In the genomic region with DNA sequence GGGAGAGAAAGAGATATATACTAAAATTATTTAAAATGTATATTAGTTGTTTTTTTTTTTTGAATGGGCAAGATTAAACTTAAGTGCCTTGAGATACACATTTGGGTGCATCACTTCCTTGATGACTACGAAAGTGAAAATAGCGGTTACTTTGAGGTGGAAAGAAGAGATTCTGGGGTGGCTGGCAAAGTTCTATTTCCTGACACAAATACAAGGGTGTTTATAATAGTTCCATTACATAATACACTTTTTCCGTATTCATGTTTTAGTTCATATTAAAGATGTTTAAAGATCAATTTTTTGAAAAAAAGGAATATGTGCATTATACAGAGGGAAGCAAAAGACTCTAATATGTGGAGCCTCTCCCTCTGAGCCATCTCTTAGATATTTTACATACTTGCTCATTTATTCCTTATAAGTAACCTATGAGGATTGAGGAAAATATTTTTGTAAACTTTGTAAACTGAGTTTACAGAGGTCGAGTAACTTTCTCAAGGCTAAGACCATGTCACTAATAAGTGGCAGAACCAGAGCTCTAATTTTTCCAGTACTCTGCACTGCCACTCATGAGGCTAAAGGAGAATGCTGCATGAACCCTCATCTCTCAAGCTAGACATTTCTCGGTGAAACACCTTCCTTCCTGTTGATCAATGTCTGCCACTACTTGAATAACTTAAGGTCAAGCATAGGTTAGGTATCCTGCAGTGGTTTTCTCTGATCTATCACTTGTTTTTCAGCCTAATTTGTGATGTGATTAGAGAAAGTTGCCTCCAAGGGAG, we compare ENCODE assay signal across 8 cellular contexts. TPM values are rescaled to one million over a fixed set of nuclear protein-coding genes. Genes with fewer than 3 reads are reported as not detected.
DNase-seq lines count a peak whose midpoint lies in the region; ATAC-seq lines count a peak whose summit lies in the region.
"Had no signal": no experiment of that assay in that cellular context is flagged by ENCODE, and none has a peak within 500 bp of the region (broad histone marks: within the 10 kb centered on the region; RNA-seq: fewer than 3 reads in every experiment).

No MANE protein-coding gene starts in this region.

- peaks cover 10 to 25% (median 12%) of the 10 kb centered on the region in 3 donors for H3K36me3 Mint-ChIP-seq in immature natural killer cell

- H3K27me3 Mint-ChIP-seq in immature natural killer cell (ENCODE audit: low read depth in 3 of 3) = peaks cover 5 to 23% (median 10%) of the 10 kb centered on the region in 3 donors

- DNase-seq in immature natural killer cell (peak; percentile 77 to 79 (median 79)), OCI-M1 (lab: John Stamatoyannopoulos, UW) (no peak), head of caudate nucleus (no peak), DMS153 treated with DMSO at 0.1 percent for 48 hours (lab: John Stamatoyannopoulos, UW; ENCODE audit: unreplicated experiment) (no peak)
- DNase-seq: aorta had no signal

- peaks cover 69 to 89% of the 10 kb centered on the region in 2 donors for H3K4me1 Mint-ChIP-seq in immature natural killer cell

- ATAC-seq in GM18520 (IDR thresholded peaks at IDR 0.05; ENCODE audit: unreplicated experiment) (peak; percentile 80), GM21528 (IDR thresholded peaks at IDR 0.05; ENCODE audit: low FRiP score, unreplicated experiment) (peak; percentile 92), HG03575 (IDR thresholded peaks at IDR 0.05; ENCODE audit: extremely low read depth, insufficient number of reproducible peaks, low FRiP score, unreplicated experiment) (peak; percentile 84)

- peaks cover 8 to 21% (median 14%) of the 10 kb centered on the region in 6 donors for H3K9me3 Mint-ChIP-seq in immature natural killer cell

- peak overlapping the region; percentile 92 to 98 (median 94) for H3K27ac Mint-ChIP-seq in immature natural killer cell

- H3K4me3 Mint-ChIP-seq in immature natural killer cell = peak overlapping the region; percentile 59 to 81 (median 76)

- intact Hi-C loops in head of caudate nucleus (cut with DNase I) = no loop called here

RNA-seq across cellular contexts. Expression of a gene that starts 58.7 kb away (rescaled TPM):
- polyA plus RNA-seq in immature natural killer cell = 1 to 10 TPM in 2 of 3 donors, not detected in 1; 1.4 to 2.4 TPM

RNA-seq across cellular contexts. Expression of a gene that starts 60.0 kb away (rescaled TPM):
- polyA plus RNA-seq in immature natural killer cell = 100 to 1,000 TPM in 1 of 3 donors, 10 to 100 TPM in 2; 65.1 to 104 (median 80.0) TPM

Comparison
In these comparisons a context has a peak if more than half of its experiments do, and no peak if none do; other contexts are left out.
1. DNase-seq: peak in immature natural killer cell (3 of 3); none in OCI-M1 (single experiment), head of caudate nucleus (0 of 42) and DMS153 treated with DMSO at 0.1 percent for 48 hours (single experiment).
2. Peak in every context shown above with its lines, with median percentiles within 50 percentile points of each other: ATAC-seq.